In the genomic region with DNA sequence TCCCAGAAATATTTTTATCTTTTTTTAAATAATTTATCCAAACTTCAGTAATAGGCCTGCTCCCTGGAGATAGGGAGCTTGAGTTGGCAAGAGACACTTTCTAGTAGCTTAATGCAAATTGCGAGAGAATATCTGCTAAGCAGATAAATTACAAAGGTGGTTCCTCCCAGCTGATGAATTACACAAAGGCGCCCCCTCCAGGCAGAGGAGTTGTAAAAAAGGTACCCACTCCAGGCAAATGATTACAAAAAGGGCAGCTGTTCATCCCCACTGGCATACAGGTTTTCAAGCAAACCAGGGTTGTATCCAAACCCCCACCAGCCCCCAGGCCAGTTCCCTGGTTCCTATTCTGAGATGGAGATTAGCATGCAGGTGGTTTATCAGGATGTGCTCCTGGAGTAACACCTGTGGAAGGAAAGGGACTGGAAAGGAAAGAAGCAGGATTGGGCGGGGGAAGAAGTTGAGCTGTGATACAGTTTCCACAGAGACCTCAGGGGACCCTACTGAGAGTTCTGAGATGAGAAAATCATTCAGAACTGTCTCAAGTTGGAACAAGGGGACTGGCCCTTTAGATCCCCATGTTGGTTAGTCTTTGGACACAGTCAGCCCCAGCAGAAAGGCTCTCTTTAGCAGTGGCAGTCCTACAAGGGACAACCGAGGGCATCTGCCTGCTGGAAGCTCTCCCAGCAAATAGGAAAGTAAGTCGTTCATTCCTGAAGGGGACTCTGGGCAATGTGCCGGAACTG, we compare ENCODE assay signal across 11 cellular contexts. TPM values are rescaled to one million over a fixed set of nuclear protein-coding genes. Genes with fewer than 3 reads are reported as not detected.
DNase-seq lines count a peak whose midpoint lies in the region; ATAC-seq and TF ChIP-seq lines count a peak whose summit lies in the region.
"Had no signal": no experiment of that assay in that cellular context is flagged by ENCODE, and none has a peak within 500 bp of the region (broad histone marks: within the 10 kb centered on the region; RNA-seq: fewer than 3 reads in every experiment).

No MANE protein-coding gene starts in this region.

- H3K79me2 ChIP-seq in hepatocyte: no peaks in the 10 kb centered on the region

- no peaks in the 10 kb centered on the region for H3K27me3 ChIP-seq in hepatocyte
- H3K27me3 ChIP-seq in gastrocnemius medialis: no peaks in the 10 kb centered on the region
- no peaks in the 10 kb centered on the region for H3K27me3 ChIP-seq in Peyer's patch

- ATAC-seq in HG02610 (IDR thresholded peaks at IDR 0.05; ENCODE audit: unreplicated experiment) (no peak), gastrocnemius medialis (no peak)

- H2AFZ ChIP-seq in hepatocyte: no peak overlapping the region

- 78% methylated on average over 6 of the region's 6 CpGs for WGBS in hepatocyte (ENCODE audit: low lambda C conversion rate, missing lambda C conversion rate)

- H3K36me3 ChIP-seq in hepatocyte (replicated peaks; ENCODE audit: insufficient read depth, low read depth): no peaks in the 10 kb centered on the region
- no peaks in the 10 kb centered on the region for H3K36me3 ChIP-seq in gastrocnemius medialis
- no peaks in the 10 kb centered on the region for H3K36me3 ChIP-seq in Peyer's patch

- in situ Hi-C loops in gastrocnemius medialis (cut with MboI; ENCODE audit: low sequenced_read_pairs in 4 of 4): no loop called here

- no peaks in the 10 kb centered on the region for H3K9me2 ChIP-seq in hepatocyte (replicated peaks; ENCODE audit: insufficient read depth)

- peak; percentile 21; the same call in 1 of the 2 replicates for TF ChIP-seq CTCF in GM12875 (IDR thresholded peaks at IDR 0.05; ENCODE audit: borderline replicate concordance, insufficient read depth, low read depth, low read length)
- TF ChIP-seq CTCF in hepatocyte (IDR thresholded peaks at IDR 0.05; ENCODE audit: poor library complexity): peak; percentile 18
- no peak for TF ChIP-seq CTCF in GM10248 (IDR thresholded peaks at IDR 0.05; ENCODE audit: control extremely low read depth, extremely low read depth, low read depth, missing control alignments)
- TF ChIP-seq CTCF in gastrocnemius medialis (IDR thresholded peaks at IDR 0.05 in 4 of 5, conservative IDR thresholded peaks at IDR 0.05 in 1 of 5): no peak
- no peak for TF ChIP-seq CTCF in Peyer's patch (IDR thresholded peaks at IDR 0.05)

- no peak overlapping the region for H3K4me2 ChIP-seq in hepatocyte

- CTCF ChIA-PET in GM10248 (lab: Yijun Ruan, JAX): interaction anchor here (1.0 to 3.4 kb wide), 8 partner anchors 9 to 443 kb away, joined by 3 to 20 read pairs (median 4); partner anchors contain the start of genes GPX8 and SNX18

- H3K4me1 ChIP-seq in hepatocyte (ENCODE audit: insufficient read depth) (no peaks in the 10 kb centered on the region), gastrocnemius medialis (no peaks in the 10 kb centered on the region), Peyer's patch (no peaks in the 10 kb centered on the region)

- H3K4me3 ChIP-seq in GM12875 (ENCODE audit: low read depth, low read length) (no peak overlapping the region), hepatocyte (no peak overlapping the region), gastrocnemius medialis (no peak overlapping the region), Peyer's patch (no peak overlapping the region)

- H4K20me1 ChIP-seq in hepatocyte (ENCODE audit: insufficient read depth, poor library complexity, severe bottlenecking): no peaks in the 10 kb centered on the region

- TF ChIP-seq POLR2A in gastrocnemius medialis (IDR thresholded peaks at IDR 0.05) (no peak), Peyer's patch (IDR thresholded peaks at IDR 0.05) (no peak)

- peak; percentile 19 to 50 for DNase-seq in AML-193 (lab: John Stamatoyannopoulos, UW)
- peak; percentile 45 for DNase-seq in RPMI8226
- no peak for DNase-seq in hepatocyte (ENCODE audit: low spot score)
- no peak for DNase-seq in GM10248 (ENCODE audit: extremely low spot score)
- DNase-seq in gastrocnemius medialis: no peak
- no peak for DNase-seq in Peyer's patch
- DNase-seq: amygdala, NCI-H187 treated with DMSO at 0.1 percent for 48 hours had no signal

- H3K9me3 ChIP-seq in hepatocyte (ENCODE audit: low read depth) (no peaks in the 10 kb centered on the region), gastrocnemius medialis (no peaks in the 10 kb centered on the region), Peyer's patch (no peaks in the 10 kb centered on the region)

- POLR2A ChIA-PET in GM10248 (lab: Yijun Ruan, JAX): no interaction called here

- intact Hi-C loops in gastrocnemius medialis (cut with DNase I; ENCODE audit: low total_unique reads): no loop called here

- no peak overlapping the region for H3K27ac ChIP-seq in hepatocyte
- H3K27ac ChIP-seq in gastrocnemius medialis: no peak overlapping the region
- H3K27ac ChIP-seq in Peyer's patch: no peak overlapping the region

RNA-seq across cellular contexts. Expression of gene ESM1, which starts 25.5 kb away (rescaled TPM):
- total RNA-seq in hepatocyte (2.2 and 2.6 TPM in 2 replicates), gastrocnemius medialis (under 1 TPM in 2 of 4 donors, not detected in 2; 0.12 to 0.46 TPM), Peyer's patch (not detected)
- polyA plus RNA-seq in hepatocyte: 0.16 and 1.5 TPM in 2 replicates
- total RNA-seq: ureter had no signal

Comparison
In these comparisons a context has a peak if more than half of its experiments do, and no peak if none do; other contexts are left out.
1. DNase-seq: peak in AML-193 (2 of 2) and RPMI8226 (single experiment); none in hepatocyte (single experiment), GM10248 (single experiment), gastrocnemius medialis (0 of 2) and Peyer's patch (0 of 3).
2. CTCF ChIP-seq: peak in GM12875 (single experiment) and hepatocyte (single experiment); none in GM10248 (single experiment), gastrocnemius medialis (0 of 5) and Peyer's patch (0 of 6).